In the genomic region with DNA sequence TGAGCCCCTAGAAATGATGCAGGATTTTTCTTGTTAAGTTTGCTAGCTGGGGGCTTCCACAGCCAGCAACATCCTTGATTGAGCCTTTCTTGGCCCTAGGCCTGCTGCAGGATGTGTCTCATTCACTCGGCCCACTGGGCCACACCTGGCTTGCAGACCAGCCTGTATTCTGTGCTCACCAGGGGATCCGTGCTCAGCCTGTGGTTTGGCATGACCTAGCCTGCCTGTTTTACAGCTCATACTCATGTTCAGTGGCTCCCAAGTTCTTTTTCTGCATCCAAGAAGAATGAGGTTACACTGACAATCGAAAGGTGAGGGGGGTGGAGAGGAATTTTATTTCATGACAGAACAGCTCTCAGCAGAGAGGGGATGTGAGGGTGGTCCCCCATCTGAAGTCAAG, we compare ENCODE assay signal across 26 cellular contexts.
"Had no signal": no experiment of that assay in that cellular context is flagged by ENCODE, and none has a peak within 500 bp of the region (broad histone marks: within the 10 kb centered on the region; RNA-seq: fewer than 3 reads in every experiment).

No MANE protein-coding gene starts in this region.

- H3K36me3 ChIP-seq: adrenal gland had no signal

- H3K4me1 ChIP-seq: adrenal gland had no signal

- H3K4me3 ChIP-seq: adrenal gland had no signal

- H3K27me3 ChIP-seq: adrenal gland had no signal

- H3K9me3 ChIP-seq: adrenal gland had no signal

- H3K27ac ChIP-seq: adrenal gland had no signal

- FAIRE-seq: colon had no signal

- DNase-seq: activated CD4-positive, alpha-beta T cell treated with anti-CD3 and anti-CD28 coated beads for 48 hours; activated CD4-positive, alpha-beta T cell treated with anti-CD3 and anti-CD28 coated beads, Interleukin-2, amount 50 U/mL, for 4 hours; activated CD4-positive, CD25-positive, alpha-beta regulatory T cell treated with anti-CD3 and anti-CD28 coated beads, Interleukin-2, amount 50 U/mL, for 72 hours; activated CD8-positive, alpha-beta memory T cell treated with anti-CD3 and anti-CD28 coated beads, Interleukin-2, amount 50 U/mL, for 48 hours; activated CD8-positive, alpha-beta T cell treated with anti-CD3 and anti-CD28 coated beads, Interleukin-2, amount 10 ng/mL, durations not matched to agents 7 days and 5 days; activated naive CD4-positive, alpha-beta T cell treated with anti-CD3 and anti-CD28 coated beads, Interleukin-2, amount 50 U/mL, for 16 hours; activated naive CD8-positive, alpha-beta T cell treated with anti-CD3 and anti-CD28 coated beads, Interleukin-2, amount 10 ng/mL, durations not matched to agents 7 days and 5 days; activated T-cell treated with anti-CD3 and anti-CD28 coated beads, Interleukin-2, amount 50 U/mL, for 1 hour; adrenal gland; anterior cingulate cortex; cerebellar nuclear complex; KG1; NCI-H1105 treated with DMSO at 0.1 percent for 48 hours; NCI-H146; NCI-H187 treated with DMSO at 0.1 percent for 48 hours; NCI-H2081 treated with DMSO at 0.1 percent for 48 hours; NCI-H2171; NCI-H345; NCI-H510A; NCI-H526 treated with DMSO at 0.1 percent for 48 hours; NCI-H82; NK-92 treated with Interleukin-12 subunit alpha and Interleukin-12 subunit beta, amount 100 ng/mL, for 24 hours; OCI-M1; Right ventricle myocardium superior; RPMI8226 had no signal
